ENCODE assay signal across 10 cellular contexts in genomic region chr3:100040446-100040845, GRCh38.
DNase-seq lines count a peak whose midpoint lies in the region; ATAC-seq and TF ChIP-seq lines count a peak whose summit lies in the region.
"Had no signal": no experiment of that assay in that cellular context is flagged by ENCODE, and none has a peak within 500 bp of the region (broad histone marks: within the 10 kb centered on the region; RNA-seq: fewer than 3 reads in every experiment).

No MANE protein-coding gene starts in this region.

- H3K27me3 ChIP-seq in ascending aorta: no peaks in the 10 kb centered on the region
- H3K27me3 ChIP-seq in left ventricle myocardium inferior (ENCODE audit: low read depth): no peaks in the 10 kb centered on the region
- no peaks in the 10 kb centered on the region for H3K27me3 ChIP-seq in sigmoid colon
- H3K27me3 ChIP-seq: BLaER1 treated with 17β-estradiol and CSF1 and Interleukin-3, amounts not matched to agents 10 nM and 100 nM had no signal

- peaks cover 59% of the 10 kb centered on the region for H3K4me1 Mint-ChIP-seq in Calu3 (ENCODE audit: low read depth, unreplicated experiment)

- CTCF ChIA-PET in Calu3 (lab: Charles Lee): interaction anchor here (3.0 kb wide), 1 partner anchor 15 kb away, joined by 10 read pairs; no protein-coding TSS in a partner anchor

- H3K4me3 Mint-ChIP-seq in Calu3 (ENCODE audit: low read depth, unreplicated experiment): no peak overlapping the region

- H3K36me3 Mint-ChIP-seq in Calu3 (ENCODE audit: insufficient read depth, unreplicated experiment): peaks cover 19% of the 10 kb centered on the region

- peak; percentile 39 to 91 (median 73) for TF ChIP-seq EP300 in sigmoid colon (IDR thresholded peaks at IDR 0.05)

- no peaks in the 10 kb centered on the region for H3K9me3 Mint-ChIP-seq in Calu3 (ENCODE audit: low read depth, unreplicated experiment)

- no peaks in the 10 kb centered on the region for H3K27me3 Mint-ChIP-seq in Calu3 (ENCODE audit: unreplicated experiment)

- H3K9me3 ChIP-seq in ascending aorta: no peaks in the 10 kb centered on the region
- no peaks in the 10 kb centered on the region for H3K9me3 ChIP-seq in left ventricle myocardium inferior (replicated peaks)
- H3K9me3 ChIP-seq in sigmoid colon: no peaks in the 10 kb centered on the region
- H3K9me3 ChIP-seq: BLaER1 treated with 17β-estradiol and CSF1 and Interleukin-3, amounts not matched to agents 10 nM and 100 nM had no signal

- H3K4me1 ChIP-seq in ascending aorta (peaks cover 9 to 40% of the 10 kb centered on the region in 2 donors), left ventricle myocardium inferior (peaks cover 57% of the 10 kb centered on the region), sigmoid colon (peaks cover 0 to 47% (median 33%) of the 10 kb centered on the region in 4 donors)

- ATAC-seq in HG03460 (IDR thresholded peaks at IDR 0.05; ENCODE audit: unreplicated experiment) (no peak), HG02798 (IDR thresholded peaks at IDR 0.05; ENCODE audit: poor library complexity, unreplicated experiment) (no peak)

- intact Hi-C loops in Calu3 (cut with micrococcal nuclease; ENCODE audit: unreplicated experiment): loop anchor here (10.0 kb wide), 3 partner anchors 86 to 196 kb away; no protein-coding TSS in a partner anchor
- intact Hi-C loops in ascending aorta (cut with DNase I): loop anchor here (2.0 to 5.0 kb wide), 3 partner anchors 73 to 168 kb away; no protein-coding TSS in a partner anchor
- intact Hi-C loops in left ventricle myocardium inferior (cut with micrococcal nuclease): no loop called here
- intact Hi-C loops in sigmoid colon (cut with DNase I): loop anchor here (5.0 kb wide), 3 partner anchors 78 to 178 kb away; no protein-coding TSS in a partner anchor

- H3K4me3 ChIP-seq in ascending aorta (no peak overlapping the region), left ventricle myocardium inferior (no peak overlapping the region), sigmoid colon (no peak overlapping the region)
- H3K4me3 ChIP-seq: BLaER1 treated with 17β-estradiol and CSF1 and Interleukin-3, amounts not matched to agents 10 nM and 100 nM had no signal

- no peak for TF ChIP-seq POLR2A in sigmoid colon (IDR thresholded peaks at IDR 0.05)

- no peaks in the 10 kb centered on the region for H3K36me3 ChIP-seq in ascending aorta
- H3K36me3 ChIP-seq in left ventricle myocardium inferior: no peaks in the 10 kb centered on the region
- H3K36me3 ChIP-seq in sigmoid colon: no peaks in the 10 kb centered on the region
- H3K36me3 ChIP-seq: BLaER1 treated with 17β-estradiol and CSF1 and Interleukin-3, amounts not matched to agents 10 nM and 100 nM had no signal

- H3K27ac ChIP-seq in ascending aorta: peak overlapping the region; percentile 89 to 94
- H3K27ac ChIP-seq in left ventricle myocardium inferior (replicated peaks): peak overlapping the region; percentile 94
- H3K27ac ChIP-seq in sigmoid colon: peak overlapping the region; percentile 78 to 92 (median 89)
- H3K27ac ChIP-seq: BLaER1 treated with 17β-estradiol and CSF1 and Interleukin-3, amounts not matched to agents 10 nM and 100 nM had no signal

- 30 to 56% methylated on average over 1 of the region's 1 CpG for WGBS in sigmoid colon, 2 donors

- no peak for DNase-seq in Calu3
- DNase-seq in ascending aorta (ENCODE audit: low spot score in 2 of 2): peak in 1 of 2 donors; percentile 71
- DNase-seq in left ventricle myocardium inferior: no peak
- DNase-seq in sigmoid colon: peak; percentile 77
- no peak for DNase-seq in GM03348 (ENCODE audit: low spot score)
- DNase-seq in retina: no peak
- DNase-seq: activated CD4-positive, CD25-positive, alpha-beta regulatory T cell had no signal

- TF ChIP-seq CTCF in Calu3 (IDR thresholded peaks at IDR 0.05; ENCODE audit: unreplicated experiment) (no peak), ascending aorta (IDR thresholded peaks at IDR 0.05) (no peak), left ventricle myocardium inferior (IDR thresholded peaks at IDR 0.05; ENCODE audit: borderline replicate concordance) (no peak), sigmoid colon (IDR thresholded peaks at IDR 0.05) (no peak)

- H3K27ac Mint-ChIP-seq in Calu3 (ENCODE audit: unreplicated experiment): peak overlapping the region; percentile 97

- BruUV-seq in Calu3 (replicated peaks; lab: Mats Ljungman, UMichigan): no TSS peak
